15 cellular contexts compared by ENCODE assay signal in genomic region chr9:121888438-121888775, GRCh38.
DNase-seq lines count a peak whose midpoint lies in the region; ATAC-seq, FAIRE-seq and TF ChIP-seq lines count a peak whose summit lies in the region.
"Had no signal": no experiment of that assay in that cellular context is flagged by ENCODE, and none has a peak within 500 bp of the region (broad histone marks: within the 10 kb centered on the region; RNA-seq: fewer than 3 reads in every experiment).

No MANE protein-coding gene starts in this region.

- no peak overlapping the region for H3K9ac ChIP-seq in endodermal cell (ENCODE audit: extremely low read depth, low read length, poor library complexity, severe bottlenecking)

- no peak for ATAC-seq in HG03442 (IDR thresholded peaks at IDR 0.05; ENCODE audit: unreplicated experiment)
- no peak for ATAC-seq in HG02763 (IDR thresholded peaks at IDR 0.05; ENCODE audit: unreplicated experiment)

- no peak for FAIRE-seq in GM19239 (lab: Jason Lieb, UNC)

- H3K9me3 ChIP-seq in endodermal cell (ENCODE audit: control insufficient read depth, low read length) = no peaks in the 10 kb centered on the region
- H3K9me3 ChIP-seq: colonic mucosa, heart left ventricle had no signal

- DNase-seq in EL (peak; percentile 86), NCI-H69 (lab: John Stamatoyannopoulos, UW) (peak; percentile 16), endodermal cell (no peak), osteocyte (ENCODE audit: extremely low spot score, unreplicated experiment) (no peak), putamen (ENCODE audit: low spot score) (no peak), GM19239 (ENCODE audit: insufficient read length, low spot score) (no peak)
- DNase-seq: mammary epithelial cell, NCI-H2029 treated with DMSO at 0.1 percent for 48 hours, OCI-M1, retina, T-helper 9 cell had no signal

- H3K36me3 Mint-ChIP-seq in endodermal cell (ENCODE audit: low read depth) = no peaks in the 10 kb centered on the region
- H3K36me3 Mint-ChIP-seq in osteocyte (ENCODE audit: unreplicated experiment) = no peaks in the 10 kb centered on the region

- peak overlapping the region; percentile 50 for H3K27ac ChIP-seq in endodermal cell (ENCODE audit: low read depth, low read length)
- H3K27ac ChIP-seq: colonic mucosa had no signal

- H3K36me3 ChIP-seq in endodermal cell (ENCODE audit: control insufficient read depth, insufficient read depth, low read length) = no peaks in the 10 kb centered on the region
- H3K36me3 ChIP-seq: colonic mucosa, heart left ventricle had no signal

- WGBS in endodermal cell (ENCODE audit: insufficient coverage in 1 of 2, insufficient read length in 1 of 2), 2 experiments = 75 to 78% methylated on average over 3 to 4 of the region's 4 CpGs

- H3K27me3 Mint-ChIP-seq in endodermal cell (ENCODE audit: insufficient read depth) (peaks cover 15% of the 10 kb centered on the region), osteocyte (ENCODE audit: unreplicated experiment) (no peaks in the 10 kb centered on the region)

- peaks cover 7% of the 10 kb centered on the region for H3K27me3 ChIP-seq in endodermal cell (ENCODE audit: control insufficient read depth, insufficient read depth, low read length, poor library complexity, severe bottlenecking)
- H3K27me3 ChIP-seq: colonic mucosa, heart left ventricle had no signal

- H3K9me3 Mint-ChIP-seq in endodermal cell (no peaks in the 10 kb centered on the region), osteocyte (ENCODE audit: unreplicated experiment) (no peaks in the 10 kb centered on the region)

- H3K4me3 Mint-ChIP-seq in endodermal cell (no peak overlapping the region), osteocyte (ENCODE audit: unreplicated experiment) (peak overlapping the region; percentile 10)

- peaks cover 12% of the 10 kb centered on the region for H3K4me1 Mint-ChIP-seq in endodermal cell
- H3K4me1 Mint-ChIP-seq in osteocyte (ENCODE audit: unreplicated experiment) = peaks cover 66% of the 10 kb centered on the region

- no peak for TF ChIP-seq CTCF in endodermal cell (conservative IDR thresholded peaks at IDR 0.05)
- TF ChIP-seq CTCF in osteocyte (IDR thresholded peaks at IDR 0.05) = peak; percentile 6

- H3K27ac Mint-ChIP-seq in endodermal cell (no peak overlapping the region), osteocyte (ENCODE audit: unreplicated experiment) (peak overlapping the region; percentile 87)

- no peak overlapping the region for H3K4me3 ChIP-seq in endodermal cell (ENCODE audit: low read length)
- H3K4me3 ChIP-seq: colonic mucosa, heart left ventricle had no signal

- no peaks in the 10 kb centered on the region for H3K4me1 ChIP-seq in endodermal cell (ENCODE audit: control insufficient read depth, insufficient read depth, low read length)
- H3K4me1 ChIP-seq: colonic mucosa had no signal

Comparison
In these comparisons a context has a peak if more than half of its experiments do, and no peak if none do; other contexts are left out.
1. DNase-seq: peak in EL (single experiment) and NCI-H69 (single experiment); none in endodermal cell (single experiment), osteocyte (single experiment), putamen (single experiment) and GM19239 (single experiment).